Comparison of ENCODE assay signal across 17 cellular contexts in the genomic region with DNA sequence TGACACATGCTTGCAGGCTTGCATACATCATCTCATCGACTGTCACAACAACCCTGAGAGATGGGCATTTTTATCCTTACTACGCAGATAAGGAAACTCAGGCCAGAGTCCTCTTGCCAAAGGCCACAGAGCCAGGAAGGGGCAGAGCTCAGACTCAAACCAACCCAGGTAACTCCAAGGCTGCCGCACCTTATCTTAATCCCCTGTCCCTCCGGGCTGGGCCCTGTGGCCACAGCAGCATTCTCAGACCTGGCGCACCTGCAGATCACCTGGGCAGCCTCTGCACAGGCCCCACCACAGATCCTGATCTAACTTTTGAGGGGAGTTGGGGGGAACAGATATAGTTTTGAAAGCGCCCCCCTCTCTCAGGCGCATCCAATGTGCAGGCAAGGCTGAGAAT. TPM values are rescaled to one million over a fixed set of nuclear protein-coding genes. Genes with fewer than 3 reads are reported as not detected.
DNase-seq lines count a peak whose midpoint lies in the region; ATAC-seq and TF ChIP-seq lines count a peak whose summit lies in the region.
"Had no signal": no experiment of that assay in that cellular context is flagged by ENCODE, and none has a peak within 500 bp of the region (broad histone marks: within the 10 kb centered on the region; RNA-seq: fewer than 3 reads in every experiment).

No MANE protein-coding gene starts in this region.

- H2AFZ ChIP-seq in Loucy (ENCODE audit: low read length) = no peak overlapping the region
- H2AFZ ChIP-seq: GM23248 had no signal

- intact Hi-C loops in psoas muscle (cut with DNase I) (no loop called here), transverse colon (cut with DNase I; ENCODE audit: low total_unique reads) (no loop called here)

- no peak for TF ChIP-seq POLR2A in transverse colon (IDR thresholded peaks at IDR 0.05)

- H3K4me3 ChIP-seq in Loucy (ENCODE audit: low read length, poor library complexity, severe bottlenecking) (no peak overlapping the region), esophagus (ENCODE audit: low read depth in 1 of 2, low read length in 2 of 2) (no peak overlapping the region), psoas muscle (no peak overlapping the region), transverse colon (no peak overlapping the region)
- H3K4me3 ChIP-seq: GM23248, SK-N-MC had no signal

- TF ChIP-seq CTCF in Loucy (conservative IDR thresholded peaks at IDR 0.05; ENCODE audit: low read length) (no peak), psoas muscle (IDR thresholded peaks at IDR 0.05) (no peak), transverse colon (IDR thresholded peaks at IDR 0.05) (no peak)

- in situ Hi-C loops in transverse colon (cut with MboI; ENCODE audit: low pct_ligation_motif_present in 1 of 4, low pct_unique_long_range_greater_than_20kb in 1 of 4, low sequenced_read_pairs in 3 of 4) = no loop called here

- H3K36me3 ChIP-seq in Loucy (ENCODE audit: insufficient read depth, low read length) = no peaks in the 10 kb centered on the region
- H3K36me3 ChIP-seq in esophagus (ENCODE audit: control insufficient read depth in 2 of 2, insufficient read depth in 2 of 2, low read length in 1 of 2) = no peaks in the 10 kb centered on the region
- no peaks in the 10 kb centered on the region for H3K36me3 ChIP-seq in psoas muscle (ENCODE audit: insufficient read depth in 1 of 2, low read depth in 1 of 2)
- no peaks in the 10 kb centered on the region for H3K36me3 ChIP-seq in transverse colon

- H3K9ac ChIP-seq in Loucy (ENCODE audit: low read depth, low read length, poor library complexity, severe bottlenecking) = no peak overlapping the region
- H3K9ac ChIP-seq: GM23248 had no signal

- no peak for TF ChIP-seq EP300 in transverse colon (IDR thresholded peaks at IDR 0.05; ENCODE audit: low read depth)

- DNase-seq in psoas muscle (no peak), transverse colon (no peak), GDM1 (lab: John Stamatoyannopoulos, UW) (no peak)
- DNase-seq: CD4-positive, alpha-beta memory T cell; DMS79; GM23248; NCI-H1436; NCI-H2029 treated with DMSO at 0.1 percent for 48 hours; NCI-H82 had no signal

- 83 to 87% methylated on average over 7 of the region's 7 CpGs for WGBS in esophagus, 2 donors
- 88 to 96% (median 89%) methylated on average over 7 of the region's 7 CpGs for WGBS in psoas muscle, 3 donors
- WGBS in transverse colon (ENCODE audit: low coverage in 1 of 2), 2 donors = 82% methylated on average over 7 of the region's 7 CpGs; no CpG with 5 or more reads in 1 of the 2 donors

- H3K9me2 ChIP-seq in Loucy (replicated peaks; ENCODE audit: low read depth, low read length) = no peaks in the 10 kb centered on the region

- peak overlapping the region; percentile 36 for H3K4me2 ChIP-seq in Loucy (ENCODE audit: low read depth, low read length, poor library complexity, severe bottlenecking)

- H3K4me1 ChIP-seq in Loucy (ENCODE audit: insufficient read depth, low read length, poor library complexity, severe bottlenecking) (peaks cover 40% of the 10 kb centered on the region), esophagus (ENCODE audit: control insufficient read depth in 2 of 2, insufficient read depth in 2 of 2, low read length in 1 of 2) (peaks cover 0 to 4% of the 10 kb centered on the region in 2 donors), psoas muscle (peaks cover 72% of the 10 kb centered on the region), transverse colon (peaks cover 7 to 45% (median 34%) of the 10 kb centered on the region in 4 donors)

- no peaks in the 10 kb centered on the region for H3K79me2 ChIP-seq in Loucy (ENCODE audit: insufficient read depth, low read length)

- H3K27me3 ChIP-seq in Loucy (ENCODE audit: insufficient read depth, low read length, poor library complexity, severe bottlenecking) (no peaks in the 10 kb centered on the region), esophagus (ENCODE audit: control insufficient read depth in 1 of 2, insufficient read depth in 2 of 2, low read length in 2 of 2) (no peaks in the 10 kb centered on the region), psoas muscle (ENCODE audit: insufficient read depth in 3 of 3, low read length in 2 of 3) (no peaks in the 10 kb centered on the region), transverse colon (no peaks in the 10 kb centered on the region)

- H3K27ac ChIP-seq in esophagus (ENCODE audit: low read depth in 2 of 2, low read length in 1 of 2) (peak overlapping the region; percentile 12 to 62), psoas muscle (peak overlapping the region; percentile 75), transverse colon (peak overlapping the region; percentile 74 to 94 (median 83))
- H3K27ac ChIP-seq: GM23248, HL-60, SK-N-MC had no signal

- H4K20me1 ChIP-seq in Loucy (ENCODE audit: insufficient read depth, low read length, poor library complexity, severe bottlenecking) = no peaks in the 10 kb centered on the region

- ATAC-seq in psoas muscle = no peak
- no peak for ATAC-seq in GM21737 (IDR thresholded peaks at IDR 0.05; ENCODE audit: unreplicated experiment)
- no peak for ATAC-seq in GM18873 (IDR thresholded peaks at IDR 0.05; ENCODE audit: low FRiP score, unreplicated experiment)
- ATAC-seq: HCT116, Right ventricle myocardium inferior had no signal

- no peaks in the 10 kb centered on the region for H3F3A ChIP-seq in Loucy (ENCODE audit: low read depth)

- H3K9me3 ChIP-seq in Loucy (ENCODE audit: insufficient read depth, low read depth, low read length) (no peaks in the 10 kb centered on the region), esophagus (ENCODE audit: control insufficient read depth in 2 of 2, insufficient read depth in 1 of 2, low read depth in 1 of 2, low read length in 1 of 2) (no peaks in the 10 kb centered on the region), psoas muscle (no peaks in the 10 kb centered on the region), transverse colon (no peaks in the 10 kb centered on the region)

RNA-seq across cellular contexts. Expression of gene SORBS1, which starts 35.1 kb away (rescaled TPM):
- polyA plus RNA-seq in esophagus (10 to 100 TPM; 32.7 to 66.3 TPM), psoas muscle (100 to 1,000 TPM in 2 of 3 donors, 10 to 100 TPM in 1; 17.3 to 270 (median 121) TPM)
- total RNA-seq in psoas muscle (100 to 1,000 TPM in 3 of 4 donors, 10 to 100 TPM in 1; 71.1 to 306 (median 160) TPM), transverse colon (100 to 1,000 TPM in 3 of 4 donors, 10 to 100 TPM in 1; 92.2 to 308 (median 150) TPM)
